ENCODE assay signal across 17 cellular contexts in the genomic region with DNA sequence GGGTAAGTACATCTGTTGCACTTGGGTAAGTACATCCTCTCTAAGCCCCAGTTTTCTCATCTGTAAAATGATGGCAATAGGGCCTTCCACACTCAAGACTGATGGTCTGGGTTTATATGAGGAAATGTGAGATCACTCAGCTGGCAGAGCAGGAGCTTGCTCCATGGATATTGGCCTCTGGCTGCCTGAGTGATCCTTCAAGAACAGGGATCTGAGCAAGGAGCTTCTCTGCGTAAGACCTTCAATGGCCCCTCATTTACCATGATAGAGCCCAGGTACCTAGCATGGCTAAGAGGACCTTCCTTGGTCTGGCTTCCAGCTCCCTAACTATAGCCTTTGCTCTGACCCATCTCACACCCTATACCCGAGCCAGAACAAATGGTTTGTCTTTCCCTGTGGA. TPM values are rescaled to one million over a fixed set of nuclear protein-coding genes. Genes with fewer than 3 reads are reported as not detected.
DNase-seq lines count a peak whose midpoint lies in the region; ATAC-seq, FAIRE-seq and TF ChIP-seq lines count a peak whose summit lies in the region.
"Had no signal": no experiment of that assay in that cellular context is flagged by ENCODE, and none has a peak within 500 bp of the region (broad histone marks: within the 10 kb centered on the region; RNA-seq: fewer than 3 reads in every experiment).

No MANE protein-coding gene starts in this region.

- no peak overlapping the region for H2AFZ ChIP-seq in mesenchymal stem cell (ENCODE audit: low read depth, low read length)

- no peak overlapping the region for H3K4me3 Mint-ChIP-seq in activated CD8-positive, alpha-beta memory T cell treated with anti-CD3 and anti-CD28 coated beads, Interleukin-2, amount 10 ng/mL, durations not matched to agents 7 days and 5 days
- H3K4me3 Mint-ChIP-seq: H9 had no signal

- no peak overlapping the region for H2BK120ac ChIP-seq in mesenchymal stem cell (ENCODE audit: low read depth, low read length)

- no peaks in the 10 kb centered on the region for H3K36me3 ChIP-seq in colonic mucosa
- H3K36me3 ChIP-seq in left lung: no peaks in the 10 kb centered on the region
- peaks cover 0 to 45% (median 24%) of the 10 kb centered on the region in 5 donors for H3K36me3 ChIP-seq in subcutaneous abdominal adipose tissue (ENCODE audit: control insufficient read depth in 5 of 5, insufficient read depth in 5 of 5, low read length in 5 of 5)
- no peaks in the 10 kb centered on the region for H3K36me3 ChIP-seq in small intestine (ENCODE audit: control insufficient read depth in 2 of 2, insufficient read depth in 2 of 2, low read length in 2 of 2)
- H3K36me3 ChIP-seq in mesenchymal stem cell (ENCODE audit: control insufficient read depth in 1 of 2, insufficient read depth in 2 of 2, low read depth in 1 of 2, low read length in 2 of 2): peaks cover 0 to 3% of the 10 kb centered on the region in 2 experiments
- H3K36me3 ChIP-seq: Peyer's patch had no signal

- no peak overlapping the region for H4K91ac ChIP-seq in mesenchymal stem cell (ENCODE audit: low read length)

- CTCF ChIA-PET in activated CD8-positive, alpha-beta memory T cell treated with anti-CD3 and anti-CD28 coated beads, Interleukin-2, amount 10 ng/mL, durations not matched to agents 7 days and 5 days (lab: Charles Lee): interaction anchor here (1.1 kb wide), 1 partner anchor 16 kb away, joined by 3 read pairs; no protein-coding TSS in a partner anchor

- no peak overlapping the region for H4K8ac ChIP-seq in mesenchymal stem cell (ENCODE audit: low read length)

- peaks cover 15% of the 10 kb centered on the region for H3K27me3 Mint-ChIP-seq in activated CD8-positive, alpha-beta memory T cell treated with anti-CD3 and anti-CD28 coated beads, Interleukin-2, amount 10 ng/mL, durations not matched to agents 7 days and 5 days

- H3K18ac ChIP-seq in mesenchymal stem cell (ENCODE audit: low read depth in 1 of 2, low read length in 2 of 2): no peak overlapping the region

- H3K27me3 ChIP-seq in colonic mucosa (no peaks in the 10 kb centered on the region), left lung (no peaks in the 10 kb centered on the region), subcutaneous abdominal adipose tissue (ENCODE audit: control insufficient read depth in 5 of 5, insufficient read depth in 4 of 5, low read length in 5 of 5) (no peaks in the 10 kb centered on the region), small intestine (ENCODE audit: control insufficient read depth in 2 of 2, insufficient read depth in 2 of 2, low read length in 2 of 2) (no peaks in the 10 kb centered on the region), mesenchymal stem cell (ENCODE audit: control insufficient read depth in 1 of 2, insufficient read depth in 1 of 2, low read length in 2 of 2) (peaks cover 0 to 18% of the 10 kb centered on the region in 2 experiments)
- H3K27me3 ChIP-seq: Peyer's patch had no signal

- no peak for TF ChIP-seq CTCF in colonic mucosa (IDR thresholded peaks at IDR 0.05)
- no peak for TF ChIP-seq CTCF in left lung (IDR thresholded peaks at IDR 0.05)

- no peak overlapping the region for H2BK5ac ChIP-seq in mesenchymal stem cell (ENCODE audit: low read depth, low read length, poor library complexity, severe bottlenecking)

- peak; percentile 22 for DNase-seq in activated CD8-positive, alpha-beta memory T cell treated with anti-CD3 and anti-CD28 coated beads, Interleukin-2, amount 10 ng/mL, durations not matched to agents 7 days and 5 days
- DNase-seq in activated CD8-positive, alpha-beta memory T cell treated with anti-CD3 and anti-CD28 coated beads for 24 hours: no peak
- DNase-seq in colonic mucosa (peak; percentile 7), left lung (no peak), small intestine (no peak), mesenchymal stem cell (no peak)
- DNase-seq in NK-92 treated with Interleukin-12 subunit alpha and Interleukin-12 subunit beta, amount 100 ng/mL, for 24 hours (lab: John Stamatoyannopoulos, UW): no peak
- DNase-seq: C1 segment of cervical spinal cord, Karpas-422, NCI-H1105 treated with DMSO at 0.1 percent for 48 hours, NCI-H187, NCI-H446 treated with DMSO at 0.1 percent for 48 hours, NCI-H748 treated with DMSO at 0.1 percent for 48 hours had no signal

- no peaks in the 10 kb centered on the region for H3K79me1 ChIP-seq in mesenchymal stem cell (replicated peaks; ENCODE audit: low read length, poor library complexity, severe bottlenecking)

- no peak overlapping the region for H2AK5ac ChIP-seq in mesenchymal stem cell (ENCODE audit: low read length, severe bottlenecking)

- intact Hi-C loops in colonic mucosa (cut with DNase I) (no loop called here), left lung (cut with DNase I) (no loop called here)

- no peak overlapping the region for H2BK12ac ChIP-seq in mesenchymal stem cell (ENCODE audit: low read length in 2 of 2)

- H3K9ac ChIP-seq in colonic mucosa (ENCODE audit: low read depth in 2 of 2, low read length in 2 of 2): no peak overlapping the region
- no peak overlapping the region for H3K9ac ChIP-seq in subcutaneous abdominal adipose tissue (ENCODE audit: low read length in 5 of 5)
- H3K9ac ChIP-seq in mesenchymal stem cell (ENCODE audit: low read length): no peak overlapping the region

- H3K4me3 ChIP-seq in colonic mucosa (no peak overlapping the region), left lung (no peak overlapping the region), subcutaneous abdominal adipose tissue (ENCODE audit: low read depth in 1 of 5, low read length in 5 of 5) (no peak overlapping the region), small intestine (ENCODE audit: low read depth in 1 of 2, low read length in 2 of 2) (no peak overlapping the region), mesenchymal stem cell (ENCODE audit: insufficient read depth in 1 of 2, low read depth in 1 of 2, low read length in 2 of 2) (no peak overlapping the region)
- H3K4me3 ChIP-seq: Peyer's patch had no signal

- no peak overlapping the region for H3K4me2 ChIP-seq in mesenchymal stem cell (ENCODE audit: low read length, poor library complexity, severe bottlenecking)

- H2BK15ac ChIP-seq in mesenchymal stem cell (ENCODE audit: low read depth, poor library complexity, severe bottlenecking): no peak overlapping the region

- H3K4me1 ChIP-seq in colonic mucosa: no peaks in the 10 kb centered on the region
- H3K4me1 ChIP-seq in left lung: peaks cover 0 to 14% of the 10 kb centered on the region in 2 donors
- peaks cover 48 to 100% (median 97%) of the 10 kb centered on the region in 5 donors for H3K4me1 ChIP-seq in subcutaneous abdominal adipose tissue (ENCODE audit: control insufficient read depth in 5 of 5, insufficient read depth in 5 of 5, low read length in 5 of 5)
- no peaks in the 10 kb centered on the region for H3K4me1 ChIP-seq in small intestine (ENCODE audit: control insufficient read depth in 2 of 2, insufficient read depth in 1 of 2, low read depth in 1 of 2, low read length in 1 of 2)
- H3K4me1 ChIP-seq in mesenchymal stem cell (ENCODE audit: control insufficient read depth, insufficient read depth, low read depth, low read length): peaks cover 10% of the 10 kb centered on the region
- H3K4me1 ChIP-seq: Peyer's patch had no signal

- no peaks in the 10 kb centered on the region for H3K4me1 Mint-ChIP-seq in activated CD8-positive, alpha-beta memory T cell treated with anti-CD3 and anti-CD28 coated beads, Interleukin-2, amount 10 ng/mL, durations not matched to agents 7 days and 5 days
- H3K4me1 Mint-ChIP-seq: H9 had no signal

- H3K36me3 Mint-ChIP-seq in activated CD8-positive, alpha-beta memory T cell treated with anti-CD3 and anti-CD28 coated beads, Interleukin-2, amount 10 ng/mL, durations not matched to agents 7 days and 5 days: no peaks in the 10 kb centered on the region

- H3K9me3 ChIP-seq in colonic mucosa (no peaks in the 10 kb centered on the region), left lung (no peaks in the 10 kb centered on the region), subcutaneous abdominal adipose tissue (ENCODE audit: control insufficient read depth in 5 of 5, low read length in 5 of 5) (no peaks in the 10 kb centered on the region), small intestine (ENCODE audit: control insufficient read depth, low read depth) (no peaks in the 10 kb centered on the region), mesenchymal stem cell (ENCODE audit: control insufficient read depth, low read length) (no peaks in the 10 kb centered on the region)
- H3K9me3 ChIP-seq: Peyer's patch had no signal

- 68 to 79% (median 77%) methylated on average over 2 of the region's 2 CpGs for WGBS in small intestine, 3 donors
- 90% methylated on average over 2 of the region's 2 CpGs for WGBS in mesenchymal stem cell

- no peak for FAIRE-seq in small intestine (lab: Jason Lieb, UNC)
- FAIRE-seq: A204.1 had no signal

- ATAC-seq in activated CD8-positive, alpha-beta memory T cell treated with anti-CD3 and anti-CD28 coated beads, Interleukin-2, amount 10 ng/mL, durations not matched to agents 7 days and 5 days: no peak
- no peak for ATAC-seq in left lung

- no peak overlapping the region for H3K27ac Mint-ChIP-seq in activated CD8-positive, alpha-beta memory T cell treated with anti-CD3 and anti-CD28 coated beads, Interleukin-2, amount 10 ng/mL, durations not matched to agents 7 days and 5 days
- H3K27ac Mint-ChIP-seq: H9 had no signal

- no peak overlapping the region for H3K23ac ChIP-seq in mesenchymal stem cell (ENCODE audit: low read length in 2 of 2)

- H3K14ac ChIP-seq in mesenchymal stem cell (ENCODE audit: low read length in 2 of 2): no peak overlapping the region

- H3K27ac ChIP-seq in colonic mucosa (no peak overlapping the region), left lung (peak overlapping the region; percentile 0 to 19), subcutaneous abdominal adipose tissue (ENCODE audit: low read depth, low read length) (peak overlapping the region; percentile 19), small intestine (ENCODE audit: low read depth in 1 of 2, low read length in 1 of 2) (no peak overlapping the region), mesenchymal stem cell (ENCODE audit: low read length, poor library complexity, severe bottlenecking) (no peak overlapping the region)
- H3K27ac ChIP-seq: Peyer's patch had no signal

- no peaks in the 10 kb centered on the region for H3K9me3 Mint-ChIP-seq in activated CD8-positive, alpha-beta memory T cell treated with anti-CD3 and anti-CD28 coated beads, Interleukin-2, amount 10 ng/mL, durations not matched to agents 7 days and 5 days (ENCODE audit: low read depth)
- H3K9me3 Mint-ChIP-seq: H9 had no signal

- H3K4ac ChIP-seq in mesenchymal stem cell (ENCODE audit: low read depth in 1 of 2, low read length in 2 of 2): no peak overlapping the region

RNA-seq across cellular contexts. Expression of a gene that starts 5.5 kb away (rescaled TPM):
- not detected for total RNA-seq in activated CD8-positive, alpha-beta memory T cell treated with anti-CD3 and anti-CD28 coated beads, Interleukin-2, amount 10 ng/mL, durations not matched to agents 7 days and 5 days
- total RNA-seq in colonic mucosa (1 to 10 TPM; 4.0 to 5.0 TPM), left lung (10 to 100 TPM; 38.2 to 39.4 TPM)
- 1 to 10 TPM in 2 of 3 donors, under 1 TPM in 1; 0.45 to 8.9 (median 1.4) TPM for polyA plus RNA-seq in small intestine
- 0.17 TPM for polyA plus RNA-seq in mesenchymal stem cell (2013, experiment 1 of 2)
- 0.22 TPM for polyA plus RNA-seq in mesenchymal stem cell (2013, experiment 2 of 2)
- total RNA-seq: H9 had no signal

RNA-seq across cellular contexts. Expression of a gene that starts 26.9 kb away (rescaled TPM):
- 10 to 100 TPM in 1 of 2 experiments, 1 to 10 TPM in 1; 5.3 to 11.1 TPM for total RNA-seq in activated CD8-positive, alpha-beta memory T cell treated with anti-CD3 and anti-CD28 coated beads, Interleukin-2, amount 10 ng/mL, durations not matched to agents 7 days and 5 days
- 1 to 10 TPM; 7.8 to 8.0 TPM for total RNA-seq in colonic mucosa
- total RNA-seq in left lung: 10 to 100 TPM; 11.0 to 11.4 TPM
- polyA plus RNA-seq in small intestine: 10 to 100 TPM in 2 of 3 donors, 1 to 10 TPM in 1; 4.5 to 11.6 (median 11.2) TPM
- polyA plus RNA-seq in mesenchymal stem cell (2013, experiment 1 of 2): 14.9 TPM
- 14.9 TPM for polyA plus RNA-seq in mesenchymal stem cell (2013, experiment 2 of 2)

RNA-seq across cellular contexts. Expression of a gene that starts 26.9 kb away (rescaled TPM):
- total RNA-seq in activated CD8-positive, alpha-beta memory T cell treated with anti-CD3 and anti-CD28 coated beads, Interleukin-2, amount 10 ng/mL, durations not matched to agents 7 days and 5 days: not detected
- not detected for total RNA-seq in colonic mucosa
- not detected for total RNA-seq in left lung
- under 1 TPM in 1 of 3 donors, not detected in 2; 0.06 TPM for polyA plus RNA-seq in small intestine
- polyA plus RNA-seq in mesenchymal stem cell (2013, experiment 1 of 2): not detected
- not detected for polyA plus RNA-seq in mesenchymal stem cell (2013, experiment 2 of 2)
- total RNA-seq: H9, Peyer's patch had no signal

RNA-seq across cellular contexts. Expression of a gene that starts 43.7 kb away (rescaled TPM):
- total RNA-seq in activated CD8-positive, alpha-beta memory T cell treated with anti-CD3 and anti-CD28 coated beads, Interleukin-2, amount 10 ng/mL, durations not matched to agents 7 days and 5 days: not detected
- under 1 TPM; 0.08 to 0.12 TPM for total RNA-seq in colonic mucosa
- not detected for total RNA-seq in left lung
- polyA plus RNA-seq in small intestine: under 1 TPM in 1 of 3 donors, not detected in 2; 0.67 TPM
- polyA plus RNA-seq in mesenchymal stem cell (2013, experiment 1 of 2): not detected
- polyA plus RNA-seq in mesenchymal stem cell (2013, experiment 2 of 2): not detected
- total RNA-seq: H9 had no signal

Comparison
In these comparisons a context has a peak if more than half of its experiments do, and no peak if none do; other contexts are left out.
1. DNase-seq: peak in activated CD8-positive, alpha-beta memory T cell treated with anti-CD3 and anti-CD28 coated beads, Interleukin-2, amount 10 ng/mL, durations not matched to agents 7 days and 5 days (single experiment) and colonic mucosa (single experiment); none in activated CD8-positive, alpha-beta memory T cell treated with anti-CD3 and anti-CD28 coated beads for 24 hours (single experiment), left lung (0 of 2), small intestine (single experiment), NK-92 treated with Interleukin-12 subunit alpha and Interleukin-12 subunit beta, amount 100 ng/mL, for 24 hours (single experiment) and mesenchymal stem cell (single experiment).
2. H3K27ac ChIP-seq: peak in left lung (2 of 2) and subcutaneous abdominal adipose tissue (single experiment); none in colonic mucosa (single experiment), small intestine (0 of 2) and mesenchymal stem cell (single experiment).
3. RNA of a gene that starts 5.5 kb away (total RNA-seq): 38.2 to 39.4 TPM in left lung; 4.0 to 5.0 TPM in colonic mucosa and not detected in activated CD8-positive, alpha-beta memory T cell treated with anti-CD3 and anti-CD28 coated beads, Interleukin-2, amount 10 ng/mL, durations not matched to agents 7 days and 5 days; every median in the first group is over 4 times any median in the second.